2 cellular contexts compared by ENCODE assay signal in the genomic region with DNA sequence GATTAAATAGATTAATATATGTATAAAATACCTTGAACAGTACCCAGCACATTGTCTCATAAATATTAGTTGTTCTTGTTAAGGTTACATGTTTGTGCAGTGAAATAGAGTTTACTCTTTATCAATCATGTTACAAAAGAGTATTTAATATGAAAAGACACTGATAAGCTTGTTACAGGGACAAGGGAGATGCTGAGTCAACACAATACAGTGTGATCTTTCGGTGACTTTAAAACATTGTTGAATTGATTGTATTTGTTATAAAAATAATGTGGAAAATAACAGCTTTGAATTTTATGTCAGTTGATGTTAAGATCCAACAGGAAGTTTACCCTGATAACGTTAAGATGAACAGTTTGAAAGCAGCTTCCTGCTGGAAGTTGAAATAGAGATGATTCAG.
TF ChIP-seq lines count a peak whose summit lies in the region.

No MANE protein-coding gene starts in this region.

TF ChIP-seq in HepG2, 621 proteins besides CTCF, POLR2A, EP300 and RAD21:
- TF ChIP-seq MAFK (conservative IDR thresholded peaks at IDR 0.05 in 1 of 2, IDR thresholded peaks at IDR 0.05 in 1 of 2; ENCODE audit: low read length in 2 of 2) (peak; percentile 44 to 62; a peak in 3 of 4 replicates), ZSCAN20 (CRISPR knock-in tag; IDR thresholded peaks at IDR 0.05; ENCODE audit: borderline replicate concordance) (no peak), MAFF (IDR thresholded peaks at IDR 0.05; ENCODE audit: low read depth, low read length) (peak; percentile 47; the same call in 1 of the 2 replicates)
TF ChIP-seq in HepG2: peak in this region for 2.

TF ChIP-seq in endothelial cell of umbilical vein, 7 proteins besides CTCF, POLR2A, EP300 and RAD21:
- no peak for TF ChIP-seq FOS (IDR thresholded peaks at IDR 0.05; ENCODE audit: borderline replicate concordance, insufficient read depth, low read length)
- peak; percentile 51 for TF ChIP-seq GATA2 (IDR thresholded peaks at IDR 0.05; ENCODE audit: insufficient read depth, insufficient read length, low read depth, low read length)
- TF ChIP-seq EZH2 (IDR thresholded peaks at IDR 0.05; ENCODE audit: borderline replicate concordance, low read depth, low read length, severe bottlenecking) = no peak
- no peak for TF ChIP-seq MYC (IDR thresholded peaks at IDR 0.05; ENCODE audit: low read depth, low read length)
- TF ChIP-seq JUN (IDR thresholded peaks at IDR 0.05; ENCODE audit: borderline replicate concordance, insufficient read depth, insufficient read length, low read depth) = no peak
- no peak for TF ChIP-seq POLR2AphosphoS5 (IDR thresholded peaks at IDR 0.05; ENCODE audit: insufficient read depth, low read depth, low read length)
- TF ChIP-seq, protein P1, sequence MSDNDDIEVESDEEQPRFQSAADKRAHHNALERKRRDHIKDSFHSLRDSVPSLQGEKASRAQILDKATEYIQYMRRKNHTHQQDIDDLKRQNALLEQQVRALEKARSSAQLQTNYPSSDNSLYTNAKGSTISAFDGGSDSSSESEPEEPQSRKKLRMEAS (IDR thresholded peaks at IDR 0.05; ENCODE audit: insufficient read depth, insufficient read length) = no peak
TF ChIP-seq in endothelial cell of umbilical vein: peak in this region for 1.
